In the genomic region with DNA sequence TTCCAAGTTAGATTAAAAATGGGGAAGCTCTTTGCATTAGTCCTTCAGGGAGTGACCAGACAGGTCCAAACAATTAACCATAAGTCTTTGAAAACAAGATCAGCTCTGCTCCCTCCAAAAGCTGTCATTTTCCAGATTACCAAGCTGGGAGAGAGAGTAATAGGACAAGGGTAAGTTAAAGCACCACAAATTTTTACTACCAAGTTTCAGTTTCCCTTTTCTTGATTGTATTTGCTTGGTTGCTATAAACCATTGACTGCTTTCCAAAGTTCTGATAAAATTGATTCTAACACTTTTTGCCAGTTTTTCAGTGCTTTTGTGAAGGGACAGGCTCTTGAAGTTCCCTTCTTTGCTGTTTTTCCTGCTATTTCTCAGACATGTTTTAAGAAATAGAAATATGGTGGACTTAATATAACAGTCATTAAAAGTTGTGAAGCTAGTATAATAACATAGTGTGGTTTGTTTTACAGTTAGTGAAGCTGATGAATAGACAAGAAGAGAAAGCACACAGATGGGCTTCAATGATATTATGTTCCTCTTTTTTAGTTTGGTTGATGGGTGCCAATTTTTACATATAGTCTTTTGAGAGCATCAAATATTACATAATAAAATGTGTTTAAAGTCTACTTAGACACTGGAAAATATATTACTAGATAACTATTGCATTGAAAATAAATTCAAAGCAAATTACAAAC, we compare ENCODE assay signal across 31 cellular contexts. TPM values are rescaled to one million over a fixed set of nuclear protein-coding genes. Genes with fewer than 3 reads are reported as not detected.
"Had no signal": no experiment of that assay in that cellular context is flagged by ENCODE, and none has a peak within 500 bp of the region (broad histone marks: within the 10 kb centered on the region; RNA-seq: fewer than 3 reads in every experiment).

No MANE protein-coding gene starts in this region.

- H3K27ac Mint-ChIP-seq: activated CD8-positive, alpha-beta T cell treated with anti-CD3 and anti-CD28 coated beads for 36 hours; activated naive CD4-positive, alpha-beta T cell treated with anti-CD3 and anti-CD28 coated beads for 36 hours; activated naive CD8-positive, alpha-beta T cell treated with anti-CD3 and anti-CD28 coated beads for 36 hours; activated naive CD8-positive, alpha-beta T cell treated with anti-CD3 and anti-CD28 coated beads, Interleukin-2, amount 50 U/mL, for 24 hours; activated T-helper 1 cell treated with anti-CD3 and anti-CD28 coated beads, Interleukin-12 subunit alpha, Interleukin-12 subunit beta, Interleukin-2, Interleukin-4 antibody, amounts not matched to agents 30 ng/mL and 10 ng/mL and 1 ng/mL, durations not matched to agents 14 hours and 24 hours and 36 hours; activated T-helper 2 cell treated with anti-CD3 and anti-CD28 coated beads, Interferon-gamma antibody, Interleukin-2, Interleukin-4, amounts not matched to agents 10 μg/mL and 5 μg/mL and 100 μg/mL, durations not matched to agents 14 hours and 24 hours and 36 hours; effector memory CD8-positive, alpha-beta T cell had no signal

- H3K4me3 Mint-ChIP-seq: activated CD8-positive, alpha-beta T cell treated with anti-CD3 and anti-CD28 coated beads for 36 hours; activated naive CD4-positive, alpha-beta T cell treated with anti-CD3 and anti-CD28 coated beads for 36 hours; activated naive CD4-positive, alpha-beta T cell treated with anti-CD3 and anti-CD28 coated beads, Interleukin-2, amount 50 U/mL, for 24 hours; activated naive CD8-positive, alpha-beta T cell treated with anti-CD3 and anti-CD28 coated beads for 36 hours; activated naive CD8-positive, alpha-beta T cell treated with anti-CD3 and anti-CD28 coated beads, Interleukin-2, amount 50 U/mL, for 24 hours; activated T-helper 1 cell treated with anti-CD3 and anti-CD28 coated beads, Interleukin-12 subunit alpha, Interleukin-12 subunit beta, Interleukin-2, Interleukin-4 antibody, amounts not matched to agents 30 ng/mL and 10 ng/mL and 1 ng/mL, durations not matched to agents 14 hours and 24 hours and 36 hours; effector memory CD8-positive, alpha-beta T cell had no signal

- H3K36me3 Mint-ChIP-seq: activated naive CD8-positive, alpha-beta T cell treated with anti-CD3 and anti-CD28 coated beads for 36 hours had no signal

- FAIRE-seq: colon had no signal

- ATAC-seq: activated CD8-positive, alpha-beta T cell treated with anti-CD3 and anti-CD28 coated beads for 36 hours; activated naive CD8-positive, alpha-beta T cell treated with anti-CD3 and anti-CD28 coated beads, Interleukin-2, amount 50 U/mL, for 24 hours; body of pancreas; effector memory CD8-positive, alpha-beta T cell; foreskin keratinocyte; gastrocnemius medialis; heart left ventricle had no signal

- DNase-seq: activated CD4-positive, alpha-beta T cell treated with anti-CD3 and anti-CD28 coated beads for 1 hour; activated CD4-positive, alpha-beta T cell treated with anti-CD3 and anti-CD28 coated beads for 48 hours; activated CD4-positive, alpha-beta T cell treated with anti-CD3 and anti-CD28 coated beads, Interleukin-2, amount 50 U/mL, for 1 hour; activated CD4-positive, alpha-beta T cell treated with anti-CD3 and anti-CD28 coated beads, Interleukin-2, amount 50 U/mL, for 48 hours; activated CD8-positive, alpha-beta memory T cell treated with anti-CD3 and anti-CD28 coated beads for 24 hours; activated CD8-positive, alpha-beta T cell treated with anti-CD3 and anti-CD28 coated beads for 36 hours; activated effector memory CD4-positive, alpha-beta T cell treated with anti-CD3 and anti-CD28 coated beads, Interleukin-2, amount 50 U/mL, for 16 hours; activated naive CD4-positive, alpha-beta T cell treated with anti-CD3 and anti-CD28 coated beads for 36 hours; activated naive CD8-positive, alpha-beta T cell treated with anti-CD3 and anti-CD28 coated beads for 36 hours; activated naive CD8-positive, alpha-beta T cell treated with anti-CD3 and anti-CD28 coated beads, Interleukin-2, amount 50 U/mL, for 24 hours; activated T-cell treated with anti-CD3 and anti-CD28 coated beads, Interleukin-2, amount 50 U/mL, for 48 hours; adrenal gland; amygdala; aorta; body of pancreas; caudate nucleus; cortex of kidney; dermis blood vessel endothelial cell; effector CD4-positive, alpha-beta T cell; effector memory CD8-positive, alpha-beta T cell; erythroblast; foreskin keratinocyte; gastrocnemius medialis; glutamatergic neuron; heart left ventricle; T-helper 2 cell had no signal

RNA-seq across cellular contexts. Expression of gene ZNF365, which starts 40.0 kb away (rescaled TPM):
- total RNA-seq: activated CD8-positive, alpha-beta T cell treated with anti-CD3 and anti-CD28 coated beads for 36 hours; activated naive CD8-positive, alpha-beta T cell treated with anti-CD3 and anti-CD28 coated beads for 36 hours; activated T-helper 1 cell treated with anti-CD3 and anti-CD28 coated beads, Interleukin-12 subunit alpha, Interleukin-12 subunit beta, Interleukin-2, Interleukin-4 antibody, amounts not matched to agents 30 ng/mL and 10 ng/mL and 1 ng/mL, durations not matched to agents 14 hours and 24 hours and 36 hours; activated T-helper 2 cell treated with anti-CD3 and anti-CD28 coated beads, Interferon-gamma antibody, Interleukin-2, Interleukin-4, amounts not matched to agents 10 μg/mL and 5 μg/mL and 100 μg/mL, durations not matched to agents 14 hours and 24 hours and 36 hours; gastrocnemius medialis; T-helper 1 cell treated with Interleukin-12 subunit alpha and Interleukin-12 subunit beta and Interleukin-4 antibody, amounts not matched to agents 30 ng/mL and 1 ng/mL, for 36 hours had no signal
